Comparison of ENCODE assay signal across 8 cellular contexts in genomic region chr17:49515196-49515770, GRCh38. TPM values are rescaled to one million over a fixed set of nuclear protein-coding genes. Genes with fewer than 3 reads are reported as not detected.
DNase-seq lines count a peak whose midpoint lies in the region; ATAC-seq lines count a peak whose summit lies in the region.

No MANE protein-coding gene starts in this region.

- peak overlapping the region; percentile 67 to 87 for H3K9ac ChIP-seq in stomach smooth muscle (ENCODE audit: low read length in 2 of 2)

- H3K36me3 ChIP-seq in stomach smooth muscle (ENCODE audit: control insufficient read depth in 2 of 2, insufficient read depth in 2 of 2, low read length in 2 of 2) = no peaks in the 10 kb centered on the region

- H3K27me3 ChIP-seq in stomach smooth muscle (ENCODE audit: control insufficient read depth in 1 of 2, insufficient read depth in 2 of 2, low read length in 2 of 2) = no peaks in the 10 kb centered on the region

- H3K27ac ChIP-seq in stomach smooth muscle (ENCODE audit: low read length) = peak overlapping the region; percentile 91

- ATAC-seq in GM18517 (IDR thresholded peaks at IDR 0.05; ENCODE audit: unreplicated experiment) = peak; percentile 93
- peak; percentile 84 for ATAC-seq in HG02759 (IDR thresholded peaks at IDR 0.05; ENCODE audit: unreplicated experiment)

- peaks cover 32% of the 10 kb centered on the region for H3K4me1 ChIP-seq in stomach smooth muscle (ENCODE audit: control insufficient read depth, insufficient read depth, low read length)

- DNase-seq in NCI-H460 (ENCODE audit: extremely low read depth, low read depth) (peak; percentile 14), cerebellum (ENCODE audit: low spot score) (peak; percentile 97), left kidney (ENCODE audit: low read depth, low spot score) (peak; percentile 95)
- no peak for DNase-seq in NK-92 treated with Interleukin-12 subunit alpha and Interleukin-12 subunit beta, amount 100 ng/mL, for 24 hours (lab: John Stamatoyannopoulos, UW)
- no peak for DNase-seq in effector CD8-positive, alpha-beta T cell (lab: John Stamatoyannopoulos, UW)

- peak overlapping the region in 1 of 2 donors; percentile 47 for H3K4me3 ChIP-seq in stomach smooth muscle (ENCODE audit: low read length in 2 of 2)

- H3K9me3 ChIP-seq in stomach smooth muscle (ENCODE audit: control insufficient read depth in 2 of 2, low read length in 2 of 2) = no peaks in the 10 kb centered on the region

RNA-seq across cellular contexts. Expression of gene NGFR, which starts 20.2 kb away (rescaled TPM):
- 0.07 TPM in 1 of 2 replicates, not detected in the other for total RNA-seq in NCI-H460 (2014; rRNA removed; shearing (Covaris generic))
- polyA plus RNA-seq in NCI-H460 (2014; cell fraction: nucleus; rRNA removed) = not detected in 2 replicates
- total RNA-seq in cerebellum = 28.9 TPM

Comparison
In these comparisons a context has a peak if more than half of its experiments do, and no peak if none do; other contexts are left out.
1. DNase-seq: peak in NCI-H460 (single experiment), cerebellum (single experiment) and left kidney (single experiment); none in NK-92 treated with Interleukin-12 subunit alpha and Interleukin-12 subunit beta, amount 100 ng/mL, for 24 hours (single experiment) and effector CD8-positive, alpha-beta T cell (single experiment).
2. RNA of gene NGFR, which starts 20.2 kb away (total RNA-seq): 28.9 TPM in cerebellum (single experiment); 0.07 TPM in NCI-H460; every median in the first group is over 10 times any median in the second.